21 cellular contexts compared by ENCODE assay signal in the genomic region with DNA sequence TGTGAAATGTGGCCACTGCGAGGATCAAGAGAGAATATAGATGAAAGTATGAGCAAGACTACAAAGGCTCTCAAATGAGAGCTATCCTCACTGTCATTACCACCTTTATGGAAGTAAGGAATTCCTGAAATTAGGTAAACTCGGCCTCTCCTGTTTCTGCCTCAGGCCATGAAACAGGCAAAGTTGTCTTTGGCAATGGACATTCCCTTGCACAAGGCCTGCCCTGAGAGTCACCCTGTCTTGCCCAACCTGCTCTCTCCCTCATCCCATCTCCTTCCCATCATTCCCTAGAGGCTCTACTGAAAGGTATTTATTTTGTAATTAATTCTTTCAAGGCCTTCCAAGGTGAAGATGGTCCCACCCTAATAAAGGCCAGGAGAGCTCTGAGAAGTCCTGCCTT.
"Had no signal": no experiment of that assay in that cellular context is flagged by ENCODE, and none has a peak within 500 bp of the region (broad histone marks: within the 10 kb centered on the region; RNA-seq: fewer than 3 reads in every experiment).

No MANE protein-coding gene starts in this region.

- DNase-seq: activated CD4-positive, alpha-beta memory T cell treated with anti-CD3 and anti-CD28 coated beads for 36 hours; activated CD4-positive, alpha-beta T cell treated with anti-CD3 and anti-CD28 coated beads for 48 hours; activated effector memory CD4-positive, alpha-beta T cell treated with Interleukin-2 at 50 U/mL for 16 hours; activated naive CD4-positive, alpha-beta T cell treated with anti-CD3 and anti-CD28 coated beads for 36 hours; activated naive CD8-positive, alpha-beta T cell treated with anti-CD3 and anti-CD28 coated beads, Interleukin-2, amount 10 ng/mL, durations not matched to agents 7 days and 5 days; activated T-cell treated with anti-CD3 and anti-CD28 coated beads, Interleukin-2, amount 50 U/mL, for 48 hours; amygdala; effector CD8-positive, alpha-beta T cell; left colon; naive thymus-derived CD8-positive, alpha-beta T cell; retina; stimulated activated CD4-positive, alpha-beta T cell treated with anti-CD3 and anti-CD28 coated beads, Interleukin-12 subunit alpha, Interleukin-12 subunit beta, amount 100 ng/mL, for 4 hours; stimulated activated CD4-positive, alpha-beta T cell treated with anti-CD3 and anti-CD28 coated beads, Interleukin-4, amount 100 ng/mL, for 4 hours; stimulated activated naive CD8-positive, alpha-beta T cell treated with anti-CD3 and anti-CD28 coated beads, Interleukin-15, Interleukin-2, amounts not matched to agents 100 U/mL and 50 U/mL, for 24 hours; SW 1271; T-helper 2 cell; upper lobe of right lung had no signal

- H3K4me1 ChIP-seq: foreskin keratinocyte, neural progenitor cell had no signal

- ATAC-seq: foreskin keratinocyte; left colon; naive thymus-derived CD8-positive, alpha-beta T cell; stimulated activated naive CD8-positive, alpha-beta T cell treated with anti-CD3 and anti-CD28 coated beads, Interleukin-15, Interleukin-2, amounts not matched to agents 100 U/mL and 50 U/mL, for 24 hours; upper lobe of right lung had no signal

- H3K27ac ChIP-seq: foreskin keratinocyte, hepatocyte, neural progenitor cell, upper lobe of right lung had no signal

- H3K9me3 ChIP-seq: upper lobe of right lung had no signal

- H3K27me3 ChIP-seq: foreskin keratinocyte, hepatocyte, neural progenitor cell, upper lobe of right lung had no signal

- H3K4me3 ChIP-seq: hepatocyte, lung, neural progenitor cell, upper lobe of right lung had no signal
